14 cellular contexts compared by ENCODE assay signal in the genomic region with DNA sequence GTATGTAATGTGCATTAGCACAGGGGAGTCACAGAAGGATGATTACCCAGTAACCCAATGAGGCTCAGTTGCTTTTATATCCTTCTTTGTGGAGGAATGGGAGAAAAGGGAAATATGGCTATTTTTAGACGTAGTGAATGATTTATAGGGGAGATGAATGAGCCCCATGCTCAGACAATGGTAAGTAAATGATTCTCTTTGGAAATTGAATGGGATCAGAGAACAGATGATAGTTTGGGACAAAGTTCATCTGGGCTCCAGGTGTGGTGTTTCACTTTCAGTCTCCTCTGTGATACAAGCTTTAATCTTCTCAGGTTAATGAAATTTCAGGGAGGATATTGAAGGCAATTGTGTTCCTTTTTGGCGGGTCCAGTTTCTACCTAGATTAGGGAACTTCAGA.
DNase-seq lines count a peak whose midpoint lies in the region; ATAC-seq, FAIRE-seq and TF ChIP-seq lines count a peak whose summit lies in the region.
"Had no signal": no experiment of that assay in that cellular context is flagged by ENCODE, and none has a peak within 500 bp of the region (broad histone marks: within the 10 kb centered on the region; RNA-seq: fewer than 3 reads in every experiment).

No MANE protein-coding gene starts in this region.

- no peaks in the 10 kb centered on the region for H3K27me3 Mint-ChIP-seq in activated T-cell treated with anti-CD3 and anti-CD28 coated beads, Interleukin-2, amount 50 U/mL, for 4 hours (ENCODE audit: low read depth)
- H3K27me3 Mint-ChIP-seq in T-cell (no peaks in the 10 kb centered on the region), endothelial cell (ENCODE audit: unreplicated experiment) (peaks cover 8% of the 10 kb centered on the region)

- POLR2A ChIA-PET in T-cell (lab: Charles Lee), result interaction anchor here (0.5 to 3.3 kb wide), 7 partner anchors 14 to 63 kb away, joined by 3 to 30 read pairs (median 4); a partner anchor contains a TSS

- H3K9me3 Mint-ChIP-seq in activated T-cell treated with anti-CD3 and anti-CD28 coated beads, Interleukin-2, amount 50 U/mL, for 4 hours, result peaks cover 3% of the 10 kb centered on the region
- H3K9me3 Mint-ChIP-seq in T-cell (no peaks in the 10 kb centered on the region), endothelial cell (ENCODE audit: unreplicated experiment) (no peaks in the 10 kb centered on the region)
- H3K9me3 Mint-ChIP-seq: WTC11 had no signal

- CTCF ChIA-PET in T-cell (lab: Charles Lee), result interaction anchor here in 1 of 2 donors (0.5 to 1.5 kb wide), 5 partner anchors 13 to 710 kb away, joined by 3 to 4 read pairs (median 3); a partner anchor contains a TSS

- H3K4me1 Mint-ChIP-seq in activated T-cell treated with anti-CD3 and anti-CD28 coated beads, Interleukin-2, amount 50 U/mL, for 4 hours (ENCODE audit: low read depth), result peaks cover 55% of the 10 kb centered on the region
- H3K4me1 Mint-ChIP-seq in T-cell (peaks cover 52 to 61% (median 58%) of the 10 kb centered on the region in 3 donors), endothelial cell (ENCODE audit: unreplicated experiment) (peaks cover 13% of the 10 kb centered on the region)

- H3K27me3 ChIP-seq in small intestine (ENCODE audit: control insufficient read depth in 2 of 2, insufficient read depth in 2 of 2, low read length in 2 of 2), result no peaks in the 10 kb centered on the region
- H3K27me3 ChIP-seq: gastrocnemius medialis had no signal

- TF ChIP-seq CTCF in epithelial cell of proximal tubule (conservative IDR thresholded peaks at IDR 0.05; ENCODE audit: low read depth, low read length) (no peak), kidney (IDR thresholded peaks at IDR 0.05; ENCODE audit: borderline replicate concordance, extremely low read depth, insufficient read depth) (no peak), endothelial cell (IDR thresholded peaks at IDR 0.05; ENCODE audit: unreplicated experiment) (no peak)

- no peak overlapping the region for H3K9ac ChIP-seq in kidney (ENCODE audit: low read length in 2 of 2)
- H3K9ac ChIP-seq: parathyroid adenoma had no signal

- ATAC-seq in activated T-cell treated with anti-CD3 and anti-CD28 coated beads, Interleukin-2, amount 50 U/mL, for 4 hours, result no peak
- no peak for ATAC-seq in T-cell (replicated peaks in 1 of 4)
- ATAC-seq in GM18517 (IDR thresholded peaks at IDR 0.05; ENCODE audit: unreplicated experiment), result no peak
- ATAC-seq: gastrocnemius medialis, WTC11 had no signal

- FAIRE-seq in small intestine (lab: Jason Lieb, UNC) (no peak), kidney (lab: Jason Lieb, UNC) (no peak)

- H3K36me3 ChIP-seq in small intestine (ENCODE audit: control insufficient read depth in 2 of 2, insufficient read depth in 2 of 2, low read length in 2 of 2) (no peaks in the 10 kb centered on the region), kidney (ENCODE audit: control insufficient read depth in 1 of 2, insufficient read depth in 2 of 2, low read length in 2 of 2) (no peaks in the 10 kb centered on the region)
- H3K36me3 ChIP-seq: gastrocnemius medialis had no signal

- H3K4me1 ChIP-seq in small intestine (ENCODE audit: control insufficient read depth in 2 of 2, insufficient read depth in 1 of 2, low read depth in 1 of 2, low read length in 1 of 2) (peaks cover 3% of the 10 kb centered on the region in 2 donors), kidney (ENCODE audit: control insufficient read depth in 1 of 2, insufficient read depth in 1 of 2, low read depth in 1 of 2, low read length in 2 of 2) (peaks cover 0 to 5% of the 10 kb centered on the region in 2 donors)
- H3K4me1 ChIP-seq: gastrocnemius medialis, parathyroid adenoma had no signal

- H3K27ac ChIP-seq in small intestine (ENCODE audit: low read depth in 1 of 2, low read length in 1 of 2) (peak overlapping the region; percentile 84 to 85), kidney (ENCODE audit: low read depth in 2 of 2, low read length in 2 of 2) (no peak overlapping the region)
- H3K27ac ChIP-seq: gastrocnemius medialis, parathyroid adenoma had no signal

- H3K4me3 ChIP-seq in epithelial cell of proximal tubule (ENCODE audit: low read depth, low read length), result no peak overlapping the region
- no peak overlapping the region for H3K4me3 ChIP-seq in small intestine (ENCODE audit: low read depth in 1 of 2, low read length in 2 of 2)
- peak overlapping the region in 1 of 2 donors; percentile 32 for H3K4me3 ChIP-seq in kidney (ENCODE audit: low read length in 2 of 2)
- H3K4me3 ChIP-seq: gastrocnemius medialis had no signal

- peak overlapping the region; percentile 55 for H3K4me3 Mint-ChIP-seq in activated T-cell treated with anti-CD3 and anti-CD28 coated beads, Interleukin-2, amount 50 U/mL, for 4 hours
- H3K4me3 Mint-ChIP-seq in T-cell (peak overlapping the region; percentile 25 to 68 (median 65)), endothelial cell (ENCODE audit: unreplicated experiment) (no peak overlapping the region)
- H3K4me3 Mint-ChIP-seq: WTC11 had no signal

- no peaks in the 10 kb centered on the region for H3K36me3 Mint-ChIP-seq in activated T-cell treated with anti-CD3 and anti-CD28 coated beads, Interleukin-2, amount 50 U/mL, for 4 hours (ENCODE audit: insufficient read depth)
- H3K36me3 Mint-ChIP-seq in T-cell, result no peaks in the 10 kb centered on the region
- H3K36me3 Mint-ChIP-seq in endothelial cell (ENCODE audit: low read depth, unreplicated experiment), result no peaks in the 10 kb centered on the region
- H3K36me3 Mint-ChIP-seq: WTC11 had no signal

- WGBS in small intestine, 3 donors, result 11 to 34% (median 28%) methylated on average over 2 of the region's 2 CpGs

- H3K27ac Mint-ChIP-seq in T-cell, result peak overlapping the region; percentile 95 to 100
- no peak overlapping the region for H3K27ac Mint-ChIP-seq in endothelial cell (ENCODE audit: unreplicated experiment)
- H3K27ac Mint-ChIP-seq: WTC11 had no signal

- intact Hi-C loops in kidney (cut with DNase I), result no loop called here

- no peaks in the 10 kb centered on the region for H3K9me3 ChIP-seq in small intestine (ENCODE audit: control insufficient read depth, low read depth)
- no peaks in the 10 kb centered on the region for H3K9me3 ChIP-seq in kidney (ENCODE audit: control insufficient read depth in 1 of 2, low read length in 2 of 2)
- H3K9me3 ChIP-seq: gastrocnemius medialis had no signal

- no peak for DNase-seq in activated T-cell treated with anti-CD3 and anti-CD28 coated beads, Interleukin-2, amount 50 U/mL, for 4 hours
- DNase-seq in activated T-cell treated with anti-CD3 and anti-CD28 coated beads for 4 hours (no peak), T-cell (no peak), epithelial cell of proximal tubule (ENCODE audit: low read depth) (peak; percentile 40), small intestine (peak; percentile 88), kidney (no peak), endothelial cell (ENCODE audit: low spot score) (no peak)
- DNase-seq: gastrocnemius medialis, H7, NCI-H510A, OCI-M1 had no signal

Comparison
In these comparisons a context has a peak if more than half of its experiments do, and no peak if none do; other contexts are left out.
1. DNase-seq: peak in epithelial cell of proximal tubule (single experiment) and small intestine (single experiment); none in activated T-cell treated with anti-CD3 and anti-CD28 coated beads, Interleukin-2, amount 50 U/mL, for 4 hours (single experiment), activated T-cell treated with anti-CD3 and anti-CD28 coated beads for 4 hours (single experiment), T-cell (0 of 34), kidney (single experiment) and endothelial cell (single experiment).
2. H3K27ac ChIP-seq: peak in small intestine (2 of 2); none in kidney (0 of 2).